ENCODE assay signal across 24 cellular contexts in the genomic region with DNA sequence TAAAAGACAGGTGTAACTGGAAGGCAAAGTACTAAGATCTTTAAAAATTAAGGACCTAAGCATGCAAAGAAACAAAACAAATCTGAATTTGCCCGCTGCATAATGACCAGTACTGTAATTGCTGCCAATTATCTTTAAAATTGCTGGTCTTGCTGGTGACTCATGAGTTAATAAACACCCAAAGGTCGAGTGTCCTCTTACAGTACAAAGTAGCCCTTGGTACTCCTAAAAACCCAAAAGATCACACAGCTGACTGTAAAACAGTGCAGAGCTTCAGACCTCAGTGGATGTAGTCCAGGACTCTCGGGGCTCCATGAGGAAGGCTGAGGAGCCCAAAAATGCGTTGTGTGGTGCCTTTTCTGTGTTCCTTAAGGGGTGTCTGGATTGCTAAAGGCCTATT.
"Had no signal": no experiment of that assay in that cellular context is flagged by ENCODE, and none has a peak within 500 bp of the region (broad histone marks: within the 10 kb centered on the region; RNA-seq: fewer than 3 reads in every experiment).

No MANE protein-coding gene starts in this region.

- DNase-seq: activated CD4-positive, alpha-beta T cell treated with anti-CD3 and anti-CD28 coated beads, Interleukin-2, amount 50 U/mL, for 4 hours; activated CD8-positive, alpha-beta memory T cell treated with anti-CD3 and anti-CD28 coated beads, Interleukin-2, amount 50 U/mL, for 48 hours; activated effector memory CD4-positive, alpha-beta T cell treated with Interleukin-2 at 50 U/mL for 16 hours; activated naive CD4-positive, alpha-beta T cell treated with anti-CD3 and anti-CD28 coated beads for 36 hours; activated naive CD8-positive, alpha-beta T cell treated with anti-CD3 and anti-CD28 coated beads, Interleukin-2, amount 10 ng/mL, durations not matched to agents 7 days and 5 days; activated T-cell treated with anti-CD3 and anti-CD28 coated beads, Interleukin-2, amount 50 U/mL, for 48 hours; amniotic stem cell; colonic mucosa; dorsolateral prefrontal cortex; endodermal cell; head of caudate nucleus; hypothalamus; left colon; lower lobe of right lung; naive thymus-derived CD4-positive, alpha-beta T cell; retina; stimulated activated CD4-positive, alpha-beta T cell treated with anti-CD3 and anti-CD28 coated beads, Interleukin-4, amount 100 ng/mL, for 1 hour; stimulated activated naive CD4-positive, alpha-beta T cell had no signal

- H3K4me3 ChIP-seq: colonic mucosa, dorsolateral prefrontal cortex, gastroesophageal sphincter, lower lobe of right lung, thoracic aorta, vagina had no signal

- H3K27ac ChIP-seq: colonic mucosa, dorsolateral prefrontal cortex, gastroesophageal sphincter, lower lobe of right lung, thoracic aorta, vagina had no signal

- H3K9me3 ChIP-seq: colonic mucosa, gastroesophageal sphincter, lower lobe of right lung, thoracic aorta, vagina had no signal

- H3K36me3 ChIP-seq: colonic mucosa, gastroesophageal sphincter, lower lobe of right lung, thoracic aorta, vagina had no signal

- FAIRE-seq: bronchial epithelial cell, islet of Langerhans, TTC549 had no signal

- H3K4me1 ChIP-seq: colonic mucosa, gastroesophageal sphincter, lower lobe of right lung, vagina had no signal

- ATAC-seq: gastroesophageal sphincter; left colon; lower lobe of right lung; naive thymus-derived CD4-positive, alpha-beta T cell had no signal

- H3K27me3 ChIP-seq: colonic mucosa, dorsolateral prefrontal cortex, gastroesophageal sphincter, vagina had no signal
